ENCODE assay signal across 8 cellular contexts in the genomic region with DNA sequence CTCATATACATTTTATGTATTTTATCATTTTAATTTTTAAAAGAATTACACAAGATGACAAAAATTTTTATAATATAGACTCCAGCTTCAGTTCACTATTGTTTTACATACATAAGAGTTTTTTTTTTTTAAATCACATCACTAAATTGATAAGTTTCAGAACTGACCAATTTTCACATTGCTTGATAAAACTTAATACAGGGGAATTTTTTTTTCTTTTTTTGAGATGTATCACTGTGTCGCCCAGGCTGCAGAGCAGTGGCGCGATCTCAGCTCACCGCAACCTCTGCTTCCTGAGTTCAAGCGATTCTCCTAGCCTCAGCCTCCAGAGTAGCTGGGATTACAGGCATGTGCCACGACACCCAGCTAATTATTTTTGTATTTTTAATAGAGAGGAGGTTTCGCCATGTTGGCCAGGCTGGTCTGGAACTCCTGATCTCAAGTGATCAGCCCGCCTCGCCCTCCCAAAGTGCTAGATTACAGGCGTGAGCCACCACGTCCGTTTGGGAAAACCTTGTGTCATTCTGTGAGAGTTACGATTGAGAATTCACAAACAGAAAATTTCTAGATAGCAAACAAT. TPM values are rescaled to one million over a fixed set of nuclear protein-coding genes. Genes with fewer than 3 reads are reported as not detected.
DNase-seq lines count a peak whose midpoint lies in the region; ATAC-seq and TF ChIP-seq lines count a peak whose summit lies in the region.

No MANE protein-coding gene starts in this region.

- H3K9me3 Mint-ChIP-seq in HFFc6, result no peaks in the 10 kb centered on the region
- H3K9me3 Mint-ChIP-seq in activated CD8-positive, alpha-beta T cell treated with anti-CD3 and anti-CD28 coated beads for 36 hours, result no peaks in the 10 kb centered on the region

- H3K4me3 Mint-ChIP-seq in HFFc6, result peak overlapping the region; percentile 24; the same call in 1 of the 2 replicates
- peak overlapping the region; percentile 79 for H3K4me3 Mint-ChIP-seq in activated CD8-positive, alpha-beta T cell treated with anti-CD3 and anti-CD28 coated beads for 36 hours

- intact Hi-C loops in activated CD8-positive, alpha-beta T cell treated with anti-CD3 and anti-CD28 coated beads for 36 hours (cut with micrococcal nuclease), result no loop called here

- peaks cover 46% of the 10 kb centered on the region for H3K4me1 Mint-ChIP-seq in HFFc6 (ENCODE audit: low read depth)
- H3K4me1 Mint-ChIP-seq in activated CD8-positive, alpha-beta T cell treated with anti-CD3 and anti-CD28 coated beads for 36 hours (ENCODE audit: low read depth), result peaks cover 38% of the 10 kb centered on the region

- TF ChIP-seq CTCF in HFFc6 (IDR thresholded peaks at IDR 0.05), result no peak
- TF ChIP-seq CTCF in activated CD8-positive, alpha-beta T cell treated with anti-CD3 and anti-CD28 coated beads for 36 hours (IDR thresholded peaks at IDR 0.05), result no peak

- no peak overlapping the region for H3K27ac Mint-ChIP-seq in HFFc6
- no peak overlapping the region for H3K27ac Mint-ChIP-seq in activated CD8-positive, alpha-beta T cell treated with anti-CD3 and anti-CD28 coated beads for 36 hours

- POLR2A ChIA-PET in activated CD8-positive, alpha-beta T cell treated with anti-CD3 and anti-CD28 coated beads for 36 hours (lab: Charles Lee), result interaction anchor here (0.9 to 2.1 kb wide), 5 partner anchors 23 to 209 kb away, joined by 3 to 6 read pairs (median 4); a partner anchor contains a TSS

- CTCF ChIA-PET in activated CD8-positive, alpha-beta T cell treated with anti-CD3 and anti-CD28 coated beads for 36 hours (lab: Charles Lee), result interaction anchor here (0.8 to 6.2 kb wide), 6 partner anchors 14 to 267 kb away, joined by 3 to 31 read pairs (median 5); no protein-coding TSS in a partner anchor

- H3K36me3 Mint-ChIP-seq in HFFc6 (ENCODE audit: low read depth), result no peaks in the 10 kb centered on the region
- H3K36me3 Mint-ChIP-seq in activated CD8-positive, alpha-beta T cell treated with anti-CD3 and anti-CD28 coated beads for 36 hours (ENCODE audit: low read depth), result peaks cover 4% of the 10 kb centered on the region

- peak; percentile 86 for DNase-seq in DMS 273 (lab: John Stamatoyannopoulos, UW; ENCODE audit: unreplicated experiment)
- DNase-seq in HFFc6, result no peak
- peak; percentile 48 for DNase-seq in activated CD8-positive, alpha-beta T cell treated with anti-CD3 and anti-CD28 coated beads for 36 hours
- peak; percentile 56 for DNase-seq in islet precursor cell
- DNase-seq in NCI-H2171 treated with DMSO at 0.1 percent for 48 hours (lab: John Stamatoyannopoulos, UW), result no peak
- DNase-seq in NCI-H2107 treated with DMSO at 0.1 percent for 48 hours (lab: John Stamatoyannopoulos, UW; ENCODE audit: unreplicated experiment), result no peak
- DNase-seq in GM03348 (ENCODE audit: low spot score), result no peak

- H3K27me3 Mint-ChIP-seq in HFFc6 (ENCODE audit: insufficient read depth), result peaks cover 5% of the 10 kb centered on the region
- peaks cover 19% of the 10 kb centered on the region for H3K27me3 Mint-ChIP-seq in activated CD8-positive, alpha-beta T cell treated with anti-CD3 and anti-CD28 coated beads for 36 hours

- no peak for ATAC-seq in activated CD8-positive, alpha-beta T cell treated with anti-CD3 and anti-CD28 coated beads for 36 hours
- ATAC-seq in HG03095 (IDR thresholded peaks at IDR 0.05; ENCODE audit: unreplicated experiment), result no peak

RNA-seq across cellular contexts. Expression of gene BTN3A2, which starts 36.6 kb away (rescaled TPM):
- 10 to 100 TPM; 16.4 to 27.5 (median 24.9) TPM for total RNA-seq in HFFc6 (2021; fragmentation: NEBNext Ultra II Directional; extraction: Animal tissue kit (Norgen Biotek cat#: 25700))
- total RNA-seq in activated CD8-positive, alpha-beta T cell treated with anti-CD3 and anti-CD28 coated beads for 36 hours, result 10 to 100 TPM; 58.4 to 63.5 TPM

RNA-seq across cellular contexts. Expression of gene BTN2A2, which starts 54.6 kb away (rescaled TPM):
- total RNA-seq in HFFc6 (2021; fragmentation: NEBNext Ultra II Directional; extraction: Animal tissue kit (Norgen Biotek cat#: 25700)), result 10 to 100 TPM in 4 of 6 experiments, 1 to 10 TPM in 2; 9.1 to 11.9 (median 10.5) TPM
- total RNA-seq in activated CD8-positive, alpha-beta T cell treated with anti-CD3 and anti-CD28 coated beads for 36 hours, result 10 to 100 TPM; 12.8 to 16.1 TPM

Comparison
In these comparisons a context has a peak if more than half of its experiments do, and no peak if none do; other contexts are left out.
1. DNase-seq: peak in DMS 273 (single experiment), activated CD8-positive, alpha-beta T cell treated with anti-CD3 and anti-CD28 coated beads for 36 hours (single experiment) and islet precursor cell (single experiment); none in HFFc6 (single experiment), NCI-H2171 treated with DMSO at 0.1 percent for 48 hours (single experiment), NCI-H2107 treated with DMSO at 0.1 percent for 48 hours (single experiment) and GM03348 (single experiment).